ENCODE assay signal across 19 cellular contexts in the genomic region with DNA sequence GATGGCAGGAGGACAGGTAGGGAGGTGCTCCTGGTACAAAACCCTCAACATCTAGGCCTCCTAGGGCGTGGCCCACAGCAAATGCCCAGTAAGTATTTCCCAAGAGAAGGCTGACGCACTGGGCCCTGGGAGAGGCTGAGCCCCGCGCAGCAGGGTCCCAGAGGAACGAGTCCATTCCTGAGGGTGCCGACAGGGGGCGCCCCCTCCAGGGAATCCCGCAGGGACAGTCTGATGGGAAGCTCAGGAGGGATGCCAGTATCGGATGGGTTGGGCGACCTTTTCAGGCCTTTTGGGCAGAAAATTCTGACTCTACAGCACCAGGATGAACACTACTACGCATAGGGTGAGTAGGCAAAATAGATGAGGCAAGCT. TPM values are rescaled to one million over a fixed set of nuclear protein-coding genes. Genes with fewer than 3 reads are reported as not detected.
DNase-seq lines count a peak whose midpoint lies in the region; ATAC-seq, FAIRE-seq and TF ChIP-seq lines count a peak whose summit lies in the region.
"Had no signal": no experiment of that assay in that cellular context is flagged by ENCODE, and none has a peak within 500 bp of the region (broad histone marks: within the 10 kb centered on the region; RNA-seq: fewer than 3 reads in every experiment).

No MANE protein-coding gene starts in this region.

- no TSS peak for BruUV-seq in HepG2 (replicated peaks; lab: Mats Ljungman, UMichigan)

- H3K4me3 ChIP-seq in HepG2 (replicated peaks in 1 of 3; ENCODE audit: insufficient read depth in 1 of 3, low read depth in 2 of 3, low read length in 3 of 3) = no peak overlapping the region
- H3K4me3 ChIP-seq in right lobe of liver = no peak overlapping the region
- no peak overlapping the region for H3K4me3 ChIP-seq in RWPE2 (ENCODE audit: severe bottlenecking)
- H3K4me3 ChIP-seq: body of pancreas, transverse colon had no signal

- TF ChIP-seq POLR2A in HepG2 (IDR thresholded peaks at IDR 0.05; ENCODE audit: insufficient read depth in 1 of 2, low read depth in 2 of 2, low read length in 2 of 2) = no peak
- TF ChIP-seq POLR2A in right lobe of liver (IDR thresholded peaks at IDR 0.05) = no peak

- TF ChIP-seq CTCF in HepG2 (CRISPR knock-in tag; IDR thresholded peaks at IDR 0.05) (peak; percentile 46), right lobe of liver (IDR thresholded peaks at IDR 0.05) (no peak), RWPE2 (IDR thresholded peaks at IDR 0.05; ENCODE audit: poor library complexity, severe bottlenecking) (peak; percentile 16), foreskin keratinocyte (conservative IDR thresholded peaks at IDR 0.05) (peak; percentile 45)

- WGBS in HepG2 (ENCODE audit: low lambda C conversion rate) = 93% methylated on average over 6 of the region's 11 CpGs
- WGBS in right lobe of liver (ENCODE audit: insufficient coverage, low coverage, low lambda C conversion rate, missing lambda C conversion rate) = 88% methylated on average over 5 of the region's 11 CpGs

- peak; percentile 67 for ATAC-seq in HepG2
- ATAC-seq in right lobe of liver = no peak
- no peak; the same call in 2 of the 3 replicates for ATAC-seq in RWPE2 (ENCODE audit: low read depth)
- no peak for ATAC-seq in foreskin keratinocyte
- ATAC-seq: body of pancreas; effector memory CD8-positive, alpha-beta T cell; stimulated activated memory B cell treated with anti-CD40 and anti-IgM and Interleukin-4, amounts not matched to agents 10 μg/mL and 1 μg/mL and 100 μg/mL, for 72 hours; T-cell had no signal

- H3K27ac Mint-ChIP-seq in activated naive CD8-positive, alpha-beta T cell treated with anti-CD3 and anti-CD28 coated beads for 36 hours = no peak overlapping the region
- H3K27ac Mint-ChIP-seq: activated B cell treated with CpG ODN at 0.5 μM for 24 hours; activated naive CD4-positive, alpha-beta T cell treated with anti-CD3 and anti-CD28 coated beads for 36 hours; stimulated activated memory B cell treated with anti-CD40 and anti-IgM and Interleukin-4, amounts not matched to agents 10 μg/mL and 1 μg/mL and 100 μg/mL, for 72 hours; T-cell had no signal

- no peak overlapping the region for H3K27ac ChIP-seq in HepG2 (ENCODE audit: extremely low read length, insufficient read depth, low read length)
- H3K27ac ChIP-seq in right lobe of liver = no peak overlapping the region
- H3K27ac ChIP-seq in RWPE2 (ENCODE audit: poor library complexity, severe bottlenecking) = no peak overlapping the region
- no peak overlapping the region for H3K27ac ChIP-seq in foreskin keratinocyte
- H3K27ac ChIP-seq: body of pancreas, transverse colon had no signal

- H3K36me3 ChIP-seq in HepG2 (replicated peaks in 1 of 2; ENCODE audit: control insufficient read depth in 1 of 2, insufficient read depth in 2 of 2, low read length in 2 of 2) (peaks cover 13 to 32% of the 10 kb centered on the region in 2 experiments), right lobe of liver (peaks cover 0 to 5% (median 1%) of the 10 kb centered on the region in 4 donors), RWPE2 (ENCODE audit: low read depth) (peaks cover 19% of the 10 kb centered on the region)

- peaks cover 24% of the 10 kb centered on the region for H3K36me3 Mint-ChIP-seq in activated naive CD8-positive, alpha-beta T cell treated with anti-CD3 and anti-CD28 coated beads for 36 hours

- peaks cover 2% of the 10 kb centered on the region for H3K4me1 Mint-ChIP-seq in activated naive CD8-positive, alpha-beta T cell treated with anti-CD3 and anti-CD28 coated beads for 36 hours

- H3K9ac ChIP-seq in HepG2 (ENCODE audit: insufficient read depth, low read depth, low read length) = no peak overlapping the region

- H3K27me3 ChIP-seq in HepG2 (ENCODE audit: control insufficient read depth in 1 of 2, insufficient read depth in 2 of 2, low read length in 2 of 2) (no peaks in the 10 kb centered on the region), right lobe of liver (no peaks in the 10 kb centered on the region), RWPE2 (ENCODE audit: insufficient read depth, poor library complexity, severe bottlenecking) (no peaks in the 10 kb centered on the region), foreskin keratinocyte (no peaks in the 10 kb centered on the region)
- H3K27me3 ChIP-seq: body of pancreas, transverse colon had no signal

- CTCF ChIA-PET in HepG2 (lab: Yijun Ruan, JAX; ENCODE audit: low intra/inter-chr PET ratio, low total read pairs) = no interaction called here

- no peak for TF ChIP-seq RAD21 in HepG2 (CRISPR knock-in tag; IDR thresholded peaks at IDR 0.05)

- no peak overlapping the region for H2AFZ ChIP-seq in HepG2 (ENCODE audit: low read length)

- H3K9me3 ChIP-seq in HepG2 (ENCODE audit: low read length) (no peaks in the 10 kb centered on the region), right lobe of liver (no peaks in the 10 kb centered on the region), RWPE2 (ENCODE audit: severe bottlenecking) (no peaks in the 10 kb centered on the region)
- H3K9me3 ChIP-seq: body of pancreas, transverse colon had no signal

- DNase-seq in HepG2 (ENCODE audit: low spot score) (no peak), right lobe of liver (no peak), RWPE2 (ENCODE audit: low spot score) (no peak), foreskin keratinocyte (no peak), urothelium cell line (ENCODE audit: low spot score) (peak; percentile 48), LoVo (ENCODE audit: low spot score) (no peak)
- DNase-seq in activated naive CD8-positive, alpha-beta T cell treated with anti-CD3 and anti-CD28 coated beads for 36 hours = no peak
- no peak for DNase-seq in activated T-cell treated with anti-CD3 and anti-CD28 coated beads, Interleukin-2, amount 50 U/mL, for 48 hours
- DNase-seq: activated B cell treated with CpG ODN at 0.5 μM for 24 hours; activated naive CD4-positive, alpha-beta T cell treated with anti-CD3 and anti-CD28 coated beads for 36 hours; body of pancreas; effector memory CD8-positive, alpha-beta T cell; GOT3; NCI-H446 treated with DMSO at 0.1 percent for 48 hours; occipital lobe; T-cell; transverse colon had no signal

- TF ChIP-seq EP300 in HepG2 (IDR thresholded peaks at IDR 0.05; ENCODE audit: low read depth in 2 of 2, low read length in 2 of 2) (no peak), HepG2 (CRISPR knock-in tag; IDR thresholded peaks at IDR 0.05; ENCODE audit: borderline replicate concordance) (no peak)

- H3K9me3 Mint-ChIP-seq in activated naive CD8-positive, alpha-beta T cell treated with anti-CD3 and anti-CD28 coated beads for 36 hours = no peaks in the 10 kb centered on the region
- H3K9me3 Mint-ChIP-seq: activated B cell treated with CpG ODN at 0.5 μM for 24 hours; activated naive CD4-positive, alpha-beta T cell treated with anti-CD3 and anti-CD28 coated beads for 36 hours; effector memory CD8-positive, alpha-beta T cell; stimulated activated memory B cell treated with anti-CD40 and anti-IgM and Interleukin-4, amounts not matched to agents 10 μg/mL and 1 μg/mL and 100 μg/mL, for 72 hours; T-cell had no signal

- no peaks in the 10 kb centered on the region for H3K79me2 ChIP-seq in HepG2 (ENCODE audit: insufficient read depth, low read length)

- intact Hi-C loops in HepG2 (cut with micrococcal nuclease; ENCODE audit: unreplicated experiment) = no loop called here
- intact Hi-C loops in right lobe of liver (cut with DNase I) = no loop called here

- FAIRE-seq in HepG2 (lab: Jason Lieb, UNC) (no peak), urothelium cell line (lab: Jason Lieb, UNC) (no peak)
- FAIRE-seq: frontal cortex had no signal

- no peaks in the 10 kb centered on the region for H3K27me3 Mint-ChIP-seq in activated naive CD8-positive, alpha-beta T cell treated with anti-CD3 and anti-CD28 coated beads for 36 hours
- H3K27me3 Mint-ChIP-seq: activated B cell treated with CpG ODN at 0.5 μM for 24 hours; effector memory CD8-positive, alpha-beta T cell; stimulated activated memory B cell treated with anti-CD40 and anti-IgM and Interleukin-4, amounts not matched to agents 10 μg/mL and 1 μg/mL and 100 μg/mL, for 72 hours; T-cell had no signal

- POLR2A ChIA-PET in HepG2 (lab: Yijun Ruan, JAX) = no interaction called here

- H3K4me1 ChIP-seq in HepG2 (ENCODE audit: insufficient read depth, low read length) = no peaks in the 10 kb centered on the region
- no peaks in the 10 kb centered on the region for H3K4me1 ChIP-seq in right lobe of liver
- H3K4me1 ChIP-seq in RWPE2 (ENCODE audit: insufficient read depth, poor library complexity, severe bottlenecking) = no peaks in the 10 kb centered on the region
- no peaks in the 10 kb centered on the region for H3K4me1 ChIP-seq in foreskin keratinocyte
- H3K4me1 ChIP-seq: body of pancreas, transverse colon had no signal

- in situ Hi-C loops in HepG2 (cut with HindIII; ENCODE audit: extremely low pct_ligation_motif_present, low pct_unique_long_range_greater_than_20kb) = loop anchor here (25.0 kb wide), 1 partner anchor 302 kb away; the partner anchor contains the start of gene STAMBP

- no peaks in the 10 kb centered on the region for H4K20me1 ChIP-seq in HepG2 (ENCODE audit: insufficient read depth, low read length)

- no peak overlapping the region for H3K4me2 ChIP-seq in HepG2 (ENCODE audit: low read depth, low read length)

- no peak overlapping the region for H3K4me3 Mint-ChIP-seq in activated naive CD8-positive, alpha-beta T cell treated with anti-CD3 and anti-CD28 coated beads for 36 hours
- H3K4me3 Mint-ChIP-seq: activated B cell treated with CpG ODN at 0.5 μM for 24 hours; activated naive CD4-positive, alpha-beta T cell treated with anti-CD3 and anti-CD28 coated beads for 36 hours; effector memory CD8-positive, alpha-beta T cell; stimulated activated memory B cell treated with anti-CD40 and anti-IgM and Interleukin-4, amounts not matched to agents 10 μg/mL and 1 μg/mL and 100 μg/mL, for 72 hours; T-cell had no signal

RNA-seq across cellular contexts. Expression of gene BOLA3, which starts 8.8 kb away (rescaled TPM):
- 170 and 172 TPM in 2 replicates for total RNA-seq in HepG2 (2016; rRNA removed; fragmentation: Illumina TruSeq; extraction: Trizol)
- total RNA-seq in HepG2 (2016; cell fraction: cytosol; rRNA removed; fragmentation: Illumina TruSeq; extraction: Trizol; ENCODE audit: low read depth) = 719 and 870 TPM in 2 replicates
- 161 and 184 TPM in 2 replicates for total RNA-seq in HepG2 (2016; cell fraction: insoluble cytoplasmic fraction; rRNA removed; fragmentation: Illumina TruSeq; extraction: Trizol)
- 416 and 482 TPM in 2 replicates for total RNA-seq in HepG2 (2016; cell fraction: membrane; rRNA removed; fragmentation: Illumina TruSeq; extraction: Trizol)
- total RNA-seq in HepG2 (2016; cell fraction: nucleus; rRNA removed; fragmentation: Illumina TruSeq; extraction: Trizol) = 51.5 and 52.9 TPM in 2 replicates
- polyA plus RNA-seq in HepG2 (2011; rRNA removed) = 59.1 and 89.7 TPM in 2 replicates
- polyA plus RNA-seq in HepG2 (2011; cell fraction: cytosol; rRNA removed) = 70.2 and 71.9 TPM in 2 replicates
- 16.6 and 17.4 TPM in 2 replicates for polyA plus RNA-seq in HepG2 (2011; cell fraction: nucleus; rRNA removed)
- polyA plus RNA-seq in HepG2 (2012) = 58.8 and 77.2 TPM in 2 replicates
- 917 and 1,024 TPM in 2 replicates for polyA plus RNA-seq in HepG2 (2016; cell fraction: cytosol; fragmentation: Illumina TruSeq; extraction: Trizol; ENCODE audit: low read depth)
- polyA plus RNA-seq in HepG2 (2016; cell fraction: insoluble cytoplasmic fraction; fragmentation: Illumina TruSeq; extraction: Trizol; ENCODE audit: low read depth) = 174 and 187 TPM in 2 replicates
- polyA plus RNA-seq in HepG2 (2016; cell fraction: membrane; fragmentation: Illumina TruSeq; extraction: Trizol; ENCODE audit: low read depth) = 432 and 498 TPM in 2 replicates
- polyA plus RNA-seq in HepG2 (2016; cell fraction: nucleus; fragmentation: Illumina TruSeq; extraction: Trizol; ENCODE audit: insufficient read depth, low read depth) = 94.6 and 103 TPM in 2 replicates
- polyA minus RNA-seq in HepG2 (2011; rRNA and poly(A)+ RNA removed; ENCODE audit: low replicate concordance) = 8.3 and 15.8 TPM in 2 replicates
- 12.3 and 18.9 TPM in 2 replicates for polyA minus RNA-seq in HepG2 (2011; cell fraction: cytosol; rRNA and poly(A)+ RNA removed)
- 10.9 and 11.2 TPM in 2 replicates for polyA minus RNA-seq in HepG2 (2011; cell fraction: nucleus; rRNA and poly(A)+ RNA removed)
- total RNA-seq in right lobe of liver = 10 to 100 TPM; 14.6 to 58.6 (median 16.0) TPM
- 106 and 107 TPM in 2 replicates for total RNA-seq in foreskin keratinocyte
- polyA plus RNA-seq in foreskin keratinocyte = 153 and 167 TPM in 2 replicates
- total RNA-seq in activated naive CD8-positive, alpha-beta T cell treated with anti-CD3 and anti-CD28 coated beads for 36 hours = 100 to 1,000 TPM; 148 to 154 TPM

RNA-seq across cellular contexts. Expression of gene MOB1A, which starts 39.7 kb away (rescaled TPM):
- total RNA-seq in HepG2 (2016; rRNA removed; fragmentation: Illumina TruSeq; extraction: Trizol) (139 and 217 TPM in 2 replicates), right lobe of liver (10 to 100 TPM; 29.8 to 48.0 (median 32.9) TPM), foreskin keratinocyte (113 and 116 TPM in 2 replicates)
- total RNA-seq in HepG2 (2016; cell fraction: cytosol; rRNA removed; fragmentation: Illumina TruSeq; extraction: Trizol; ENCODE audit: low read depth) = 26.2 and 34.3 TPM in 2 replicates
- 135 and 223 TPM in 2 replicates for total RNA-seq in HepG2 (2016; cell fraction: insoluble cytoplasmic fraction; rRNA removed; fragmentation: Illumina TruSeq; extraction: Trizol)
- total RNA-seq in HepG2 (2016; cell fraction: membrane; rRNA removed; fragmentation: Illumina TruSeq; extraction: Trizol) = 73.7 and 77.9 TPM in 2 replicates
- 58.0 and 69.5 TPM in 2 replicates for total RNA-seq in HepG2 (2016; cell fraction: nucleus; rRNA removed; fragmentation: Illumina TruSeq; extraction: Trizol)
- polyA plus RNA-seq in HepG2 (2011; rRNA removed) (33.2 and 48.2 TPM in 2 replicates), foreskin keratinocyte (32.8 and 39.5 TPM in 2 replicates)
- 17.6 and 27.6 TPM in 2 replicates for polyA plus RNA-seq in HepG2 (2011; cell fraction: cytosol; rRNA removed)
- 10.7 and 17.1 TPM in 2 replicates for polyA plus RNA-seq in HepG2 (2011; cell fraction: nucleus; rRNA removed)
- 42.5 and 50.3 TPM in 2 replicates for polyA plus RNA-seq in HepG2 (2012)
- 18.1 and 21.3 TPM in 2 replicates for polyA plus RNA-seq in HepG2 (2016; cell fraction: cytosol; fragmentation: Illumina TruSeq; extraction: Trizol; ENCODE audit: low read depth)
- 128 and 131 TPM in 2 replicates for polyA plus RNA-seq in HepG2 (2016; cell fraction: insoluble cytoplasmic fraction; fragmentation: Illumina TruSeq; extraction: Trizol; ENCODE audit: low read depth)
- 35.8 and 42.0 TPM in 2 replicates for polyA plus RNA-seq in HepG2 (2016; cell fraction: membrane; fragmentation: Illumina TruSeq; extraction: Trizol; ENCODE audit: low read depth)
- 52.2 and 58.5 TPM in 2 replicates for polyA plus RNA-seq in HepG2 (2016; cell fraction: nucleus; fragmentation: Illumina TruSeq; extraction: Trizol; ENCODE audit: insufficient read depth, low read depth)
- 17.0 and 33.6 TPM in 2 replicates for polyA minus RNA-seq in HepG2 (2011; rRNA and poly(A)+ RNA removed; ENCODE audit: low replicate concordance)
- 28.0 and 36.2 TPM in 2 replicates for polyA minus RNA-seq in HepG2 (2011; cell fraction: cytosol; rRNA and poly(A)+ RNA removed)
- 30.4 and 30.7 TPM in 2 replicates for polyA minus RNA-seq in HepG2 (2011; cell fraction: nucleus; rRNA and poly(A)+ RNA removed)
- total RNA-seq in activated naive CD8-positive, alpha-beta T cell treated with anti-CD3 and anti-CD28 coated beads for 36 hours = 100 to 1,000 TPM; 156 to 161 TPM

RNA-seq across cellular contexts. Expression of gene MTHFD2, which starts 59.5 kb away (rescaled TPM):
- 188 and 281 TPM in 2 replicates for total RNA-seq in HepG2 (2016; rRNA removed; fragmentation: Illumina TruSeq; extraction: Trizol)
- 38.9 and 41.2 TPM in 2 replicates for total RNA-seq in HepG2 (2016; cell fraction: cytosol; rRNA removed; fragmentation: Illumina TruSeq; extraction: Trizol; ENCODE audit: low read depth)
- 188 and 279 TPM in 2 replicates for total RNA-seq in HepG2 (2016; cell fraction: insoluble cytoplasmic fraction; rRNA removed; fragmentation: Illumina TruSeq; extraction: Trizol)
- 132 and 142 TPM in 2 replicates for total RNA-seq in HepG2 (2016; cell fraction: membrane; rRNA removed; fragmentation: Illumina TruSeq; extraction: Trizol)
- total RNA-seq in HepG2 (2016; cell fraction: nucleus; rRNA removed; fragmentation: Illumina TruSeq; extraction: Trizol) = 70.7 and 79.0 TPM in 2 replicates
- 197 and 269 TPM in 2 replicates for polyA plus RNA-seq in HepG2 (2011; rRNA removed)
- polyA plus RNA-seq in HepG2 (2011; cell fraction: cytosol; rRNA removed) = 162 and 205 TPM in 2 replicates
- polyA plus RNA-seq in HepG2 (2011; cell fraction: nucleus; rRNA removed) = 88.5 and 89.7 TPM in 2 replicates
- polyA plus RNA-seq in HepG2 (2012) = 224 and 287 TPM in 2 replicates
- polyA plus RNA-seq in HepG2 (2016; cell fraction: cytosol; fragmentation: Illumina TruSeq; extraction: Trizol; ENCODE audit: low read depth) = 31.0 and 33.2 TPM in 2 replicates
- 225 and 240 TPM in 2 replicates for polyA plus RNA-seq in HepG2 (2016; cell fraction: insoluble cytoplasmic fraction; fragmentation: Illumina TruSeq; extraction: Trizol; ENCODE audit: low read depth)
- 83.1 and 83.6 TPM in 2 replicates for polyA plus RNA-seq in HepG2 (2016; cell fraction: membrane; fragmentation: Illumina TruSeq; extraction: Trizol; ENCODE audit: low read depth)
- 100 and 101 TPM in 2 replicates for polyA plus RNA-seq in HepG2 (2016; cell fraction: nucleus; fragmentation: Illumina TruSeq; extraction: Trizol; ENCODE audit: insufficient read depth, low read depth)
- polyA minus RNA-seq in HepG2 (2011; rRNA and poly(A)+ RNA removed; ENCODE audit: low replicate concordance) = 148 and 336 TPM in 2 replicates
- 201 and 205 TPM in 2 replicates for polyA minus RNA-seq in HepG2 (2011; cell fraction: cytosol; rRNA and poly(A)+ RNA removed)
- polyA minus RNA-seq in HepG2 (2011; cell fraction: nucleus; rRNA and poly(A)+ RNA removed) = 97.9 and 128 TPM in 2 replicates
- 1 to 10 TPM in 5 of 6 experiments, under 1 TPM in 1; 0.31 to 7.4 (median 2.0) TPM for total RNA-seq in right lobe of liver
- total RNA-seq in foreskin keratinocyte = 121 and 154 TPM in 2 replicates
- polyA plus RNA-seq in foreskin keratinocyte = 85.6 and 90.9 TPM in 2 replicates
- 100 to 1,000 TPM; 375 to 398 TPM for total RNA-seq in activated naive CD8-positive, alpha-beta T cell treated with anti-CD3 and anti-CD28 coated beads for 36 hours

Comparison
In these comparisons a context has a peak if more than half of its experiments do, and no peak if none do; other contexts are left out.
1. CTCF ChIP-seq: peak in HepG2 (single experiment), RWPE2 (single experiment) and foreskin keratinocyte (single experiment); none in right lobe of liver (0 of 4).
2. RNA of gene MTHFD2, which starts 59.5 kb away (total RNA-seq): 375 to 398 TPM in activated naive CD8-positive, alpha-beta T cell treated with anti-CD3 and anti-CD28 coated beads for 36 hours, 38.9 to 281 TPM in HepG2 and 121 to 154 TPM in foreskin keratinocyte; 0.31 to 7.4 TPM in right lobe of liver; every median in the first group is over 4 times any median in the second.